In the genomic region with DNA sequence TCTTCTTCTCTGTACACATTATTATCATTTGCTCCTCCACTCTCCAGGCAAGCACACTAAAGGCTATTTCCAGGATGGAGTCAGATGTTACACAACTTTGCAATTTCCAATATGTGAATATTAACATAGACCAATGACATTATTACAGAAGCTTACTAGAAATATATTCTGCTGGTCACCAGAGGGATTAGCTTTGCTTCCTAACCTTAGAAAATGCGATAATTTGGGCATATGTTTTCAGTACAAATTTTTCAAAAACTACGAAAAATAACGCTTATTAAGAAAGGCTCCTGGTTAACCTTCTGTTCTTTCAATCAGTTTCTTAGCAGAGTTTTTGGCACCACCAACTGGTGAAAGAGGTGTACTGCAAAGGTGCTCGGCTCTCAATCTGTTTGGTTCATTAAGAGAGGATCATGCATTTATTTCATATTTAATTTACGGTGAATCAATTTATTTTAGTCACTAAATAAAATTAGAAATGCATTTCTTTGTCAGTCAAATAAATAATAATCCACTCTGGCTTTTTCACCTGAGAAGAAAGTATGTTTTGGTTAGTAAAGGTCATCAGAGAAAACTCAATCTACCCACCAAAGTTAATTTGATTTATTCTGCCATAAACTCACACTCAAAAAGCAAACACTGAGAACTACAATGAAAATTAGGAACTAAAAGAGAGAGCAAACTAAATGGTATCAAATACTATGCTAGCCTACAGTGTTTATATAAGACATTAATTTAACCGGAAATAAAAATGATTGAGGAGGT, we compare ENCODE assay signal across 1 cellular context.
A peak's percentile ranks its signal among the peaks of the same experiment; 100 is the strongest.
TF ChIP-seq lines count a peak whose summit lies in the region.

No MANE protein-coding gene starts in this region.

TF ChIP-seq in GM12878, 131 proteins besides CTCF, POLR2A, EP300 and RAD21:
- TF ChIP-seq KLF5 (IDR thresholded peaks at IDR 0.05; ENCODE audit: partially characterized antibody) (no peak), SUPT20H (IDR thresholded peaks at IDR 0.05; ENCODE audit: borderline replicate concordance, control insufficient read depth, low read depth, low read length) (no peak), RAD51 (IDR thresholded peaks at IDR 0.05) (no peak), SREBF2 (IDR thresholded peaks at IDR 0.05; ENCODE audit: low read length) (no peak), TCF3 (IDR thresholded peaks at IDR 0.05; ENCODE audit: borderline replicate concordance, insufficient read depth, low read depth, low read length) (no peak), BRCA1 (IDR thresholded peaks at IDR 0.05; ENCODE audit: low read depth, low read length) (no peak), FOXM1 (IDR thresholded peaks at IDR 0.05; ENCODE audit: low read depth, low read length) (0 out of 2 replicates have a peak, but pooled peaks have one; percentile 41), NRF1 (conservative IDR thresholded peaks at IDR 0.05; ENCODE audit: low read depth, low read length) (no peak), MXI1 (IDR thresholded peaks at IDR 0.05; ENCODE audit: low read depth, low read length) (0 out of 2 replicates have a peak, but pooled peaks have one; percentile 34), SMC3 (IDR thresholded peaks at IDR 0.05; ENCODE audit: borderline replicate concordance, low read length) (peak; percentile 88), FOXK2 (IDR thresholded peaks at IDR 0.05) (no peak), CUX1 (IDR thresholded peaks at IDR 0.05; ENCODE audit: insufficient replicate concordance, low read depth, low read length) (no peak)
